1 cellular context compared by ENCODE assay signal in the genomic region with DNA sequence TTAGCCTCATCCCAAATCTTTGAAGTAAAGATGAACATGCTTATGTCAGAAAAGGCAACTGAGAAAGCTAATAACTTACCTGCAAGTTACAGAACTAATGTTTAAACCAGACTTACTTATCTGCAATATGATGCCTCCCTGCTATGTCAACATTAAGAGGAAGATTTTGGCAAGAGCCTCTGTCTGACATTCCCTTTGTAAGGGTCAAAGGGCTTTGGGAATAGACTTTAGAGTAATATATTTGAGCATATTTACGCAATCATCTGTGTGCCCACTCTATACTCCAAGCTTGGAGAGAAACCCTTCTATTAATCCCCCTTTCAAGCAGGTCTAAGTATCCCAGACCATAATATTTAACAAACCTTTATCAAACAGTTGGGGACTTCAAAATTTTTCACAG.
TF ChIP-seq lines count a peak whose summit lies in the region.

No MANE protein-coding gene starts in this region.

TF ChIP-seq in HepG2, 621 proteins besides CTCF, POLR2A, EP300 and RAD21:
- TF ChIP-seq, protein P1, sequence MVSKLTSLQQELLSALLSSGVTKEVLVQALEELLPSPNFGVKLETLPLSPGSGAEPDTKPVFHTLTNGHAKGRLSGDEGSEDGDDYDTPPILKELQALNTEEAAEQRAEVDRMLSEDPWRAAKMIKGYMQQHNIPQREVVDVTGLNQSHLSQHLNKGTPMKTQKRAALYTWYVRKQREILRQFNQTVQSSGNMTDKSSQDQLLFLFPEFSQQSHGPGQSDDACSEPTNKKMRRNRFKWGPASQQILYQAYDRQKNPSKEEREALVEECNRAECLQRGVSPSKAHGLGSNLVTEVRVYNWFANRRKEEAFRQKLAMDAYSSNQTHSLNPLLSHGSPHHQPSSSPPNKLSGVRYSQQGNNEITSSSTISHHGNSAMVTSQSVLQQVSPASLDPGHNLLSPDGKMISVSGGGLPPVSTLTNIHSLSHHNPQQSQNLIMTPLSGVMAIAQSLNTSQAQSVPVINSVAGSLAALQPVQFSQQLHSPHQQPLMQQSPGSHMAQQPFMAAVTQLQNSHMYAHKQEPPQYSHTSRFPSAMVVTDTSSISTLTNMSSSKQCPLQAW (CRISPR knock-in tag; IDR thresholded peaks at IDR 0.05) = no peak
- no peak for TF ChIP-seq ELF3 (CRISPR knock-in tag; IDR thresholded peaks at IDR 0.05)
- TF ChIP-seq ZMAT3 (CRISPR knock-in tag; conservative IDR thresholded peaks at IDR 0.05) = no peak
- TF ChIP-seq CENPT (CRISPR knock-in tag; IDR thresholded peaks at IDR 0.05; ENCODE audit: low read depth) = no peak
- no peak for TF ChIP-seq ZNF816 (CRISPR knock-in tag; IDR thresholded peaks at IDR 0.05; ENCODE audit: borderline replicate concordance)
- peak; percentile 63; the same call in 1 of the 2 replicates for TF ChIP-seq ZBTB7B (CRISPR knock-in tag; IDR thresholded peaks at IDR 0.05)
- TF ChIP-seq CBFB (CRISPR knock-in tag; IDR thresholded peaks at IDR 0.05) = no peak
- TF ChIP-seq ZNF343 (CRISPR knock-in tag; IDR thresholded peaks at IDR 0.05) = no peak
- no peak for TF ChIP-seq ZNF619 (CRISPR knock-in tag; IDR thresholded peaks at IDR 0.05)
- TF ChIP-seq SIX4 (CRISPR knock-in tag; IDR thresholded peaks at IDR 0.05) = peak; percentile 95
- TF ChIP-seq ZNF263 (CRISPR knock-in tag; IDR thresholded peaks at IDR 0.05) = no peak
- TF ChIP-seq, protein P2, sequence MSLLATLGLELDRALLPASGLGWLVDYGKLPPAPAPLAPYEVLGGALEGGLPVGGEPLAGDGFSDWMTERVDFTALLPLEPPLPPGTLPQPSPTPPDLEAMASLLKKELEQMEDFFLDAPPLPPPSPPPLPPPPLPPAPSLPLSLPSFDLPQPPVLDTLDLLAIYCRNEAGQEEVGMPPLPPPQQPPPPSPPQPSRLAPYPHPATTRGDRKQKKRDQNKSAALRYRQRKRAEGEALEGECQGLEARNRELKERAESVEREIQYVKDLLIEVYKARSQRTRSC (CRISPR knock-in tag; IDR thresholded peaks at IDR 0.05; ENCODE audit: low read depth) = no peak
- no peak for TF ChIP-seq BCL6 (CRISPR knock-in tag; IDR thresholded peaks at IDR 0.05)
- no peak for TF ChIP-seq MATR3 (CRISPR knock-in tag; IDR thresholded peaks at IDR 0.05)
- no peak for TF ChIP-seq SATB2 (CRISPR knock-in tag; IDR thresholded peaks at IDR 0.05)
- no peak for TF ChIP-seq NFKBIZ (CRISPR knock-in tag; IDR thresholded peaks at IDR 0.05)
- TF ChIP-seq HNF4G (IDR thresholded peaks at IDR 0.05; ENCODE audit: borderline replicate concordance, low read depth, low read length) = 0 out of 2 replicates have a peak, but pooled peaks have one; percentile 21
- TF ChIP-seq HNF4G (CRISPR knock-in tag; IDR thresholded peaks at IDR 0.05; ENCODE audit: borderline replicate concordance, low read depth) = no peak
- TF ChIP-seq, protein P3, sequence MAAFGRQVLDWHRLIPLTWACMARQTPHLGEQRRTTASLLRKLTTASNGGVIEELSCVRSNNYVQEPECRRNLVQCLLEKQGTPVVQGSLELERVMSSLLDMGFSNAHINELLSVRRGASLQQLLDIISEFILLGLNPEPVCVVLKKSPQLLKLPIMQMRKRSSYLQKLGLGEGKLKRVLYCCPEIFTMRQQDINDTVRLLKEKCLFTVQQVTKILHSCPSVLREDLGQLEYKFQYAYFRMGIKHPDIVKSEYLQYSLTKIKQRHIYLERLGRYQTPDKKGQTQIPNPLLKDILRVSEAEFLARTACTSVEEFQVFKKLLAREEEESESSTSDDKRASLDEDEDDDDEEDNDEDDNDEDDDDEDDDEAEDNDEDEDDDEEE (CRISPR knock-in tag; IDR thresholded peaks at IDR 0.05) = no peak
- TF ChIP-seq, protein P4, sequence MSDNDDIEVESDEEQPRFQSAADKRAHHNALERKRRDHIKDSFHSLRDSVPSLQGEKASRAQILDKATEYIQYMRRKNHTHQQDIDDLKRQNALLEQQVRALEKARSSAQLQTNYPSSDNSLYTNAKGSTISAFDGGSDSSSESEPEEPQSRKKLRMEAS (IDR thresholded peaks at IDR 0.05) = no peak
- TF ChIP-seq NR2F6 (IDR thresholded peaks at IDR 0.05) = peak; percentile 68
- TF ChIP-seq NR2F6 (CRISPR knock-in tag; IDR thresholded peaks at IDR 0.05) = peak; percentile 61; the same call in 1 of the 2 replicates
- TF ChIP-seq, protein P5, sequence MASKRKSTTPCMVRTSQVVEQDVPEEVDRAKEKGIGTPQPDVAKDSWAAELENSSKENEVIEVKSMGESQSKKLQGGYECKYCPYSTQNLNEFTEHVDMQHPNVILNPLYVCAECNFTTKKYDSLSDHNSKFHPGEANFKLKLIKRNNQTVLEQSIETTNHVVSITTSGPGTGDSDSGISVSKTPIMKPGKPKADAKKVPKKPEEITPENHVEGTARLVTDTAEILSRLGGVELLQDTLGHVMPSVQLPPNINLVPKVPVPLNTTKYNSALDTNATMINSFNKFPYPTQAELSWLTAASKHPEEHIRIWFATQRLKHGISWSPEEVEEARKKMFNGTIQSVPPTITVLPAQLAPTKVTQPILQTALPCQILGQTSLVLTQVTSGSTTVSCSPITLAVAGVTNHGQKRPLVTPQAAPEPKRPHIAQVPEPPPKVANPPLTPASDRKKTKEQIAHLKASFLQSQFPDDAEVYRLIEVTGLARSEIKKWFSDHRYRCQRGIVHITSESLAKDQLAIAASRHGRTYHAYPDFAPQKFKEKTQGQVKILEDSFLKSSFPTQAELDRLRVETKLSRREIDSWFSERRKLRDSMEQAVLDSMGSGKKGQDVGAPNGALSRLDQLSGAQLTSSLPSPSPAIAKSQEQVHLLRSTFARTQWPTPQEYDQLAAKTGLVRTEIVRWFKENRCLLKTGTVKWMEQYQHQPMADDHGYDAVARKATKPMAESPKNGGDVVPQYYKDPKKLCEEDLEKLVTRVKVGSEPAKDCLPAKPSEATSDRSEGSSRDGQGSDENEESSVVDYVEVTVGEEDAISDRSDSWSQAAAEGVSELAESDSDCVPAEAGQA (IDR thresholded peaks at IDR 0.05; ENCODE audit: low read depth) = no peak
- TF ChIP-seq, protein P5 (CRISPR knock-in tag; IDR thresholded peaks at IDR 0.05; ENCODE audit: borderline replicate concordance) = no peak
- no peak for TF ChIP-seq SMARCC2 (IDR thresholded peaks at IDR 0.05)
- no peak for TF ChIP-seq ZNF17 (CRISPR knock-in tag; IDR thresholded peaks at IDR 0.05)
- TF ChIP-seq GLI4 (CRISPR knock-in tag; IDR thresholded peaks at IDR 0.05; ENCODE audit: borderline replicate concordance) = no peak
- no peak for TF ChIP-seq ZFP62 (CRISPR knock-in tag; IDR thresholded peaks at IDR 0.05)
- TF ChIP-seq ARNTL (CRISPR knock-in tag; IDR thresholded peaks at IDR 0.05) = no peak
- no peak for TF ChIP-seq IKZF4 (CRISPR knock-in tag; IDR thresholded peaks at IDR 0.05; ENCODE audit: borderline replicate concordance, low read depth, not compliant biosample characterization)
- peak; percentile 32; the same call in 1 of the 2 replicates for TF ChIP-seq HNF4A (CRISPR knock-in tag; IDR thresholded peaks at IDR 0.05)
- TF ChIP-seq ZNF576 (CRISPR knock-in tag; IDR thresholded peaks at IDR 0.05) = no peak
- TF ChIP-seq CEBPG (CRISPR knock-in tag; IDR thresholded peaks at IDR 0.05) = peak; percentile 55; the same call in 1 of the 2 replicates
- no peak for TF ChIP-seq ZBTB14 (CRISPR knock-in tag; IDR thresholded peaks at IDR 0.05)
- no peak for TF ChIP-seq ZIK1 (CRISPR knock-in tag; IDR thresholded peaks at IDR 0.05; ENCODE audit: borderline replicate concordance, low read depth)
- TF ChIP-seq ZNF749 (CRISPR knock-in tag; IDR thresholded peaks at IDR 0.05; ENCODE audit: borderline replicate concordance) = no peak
- TF ChIP-seq CREM (IDR thresholded peaks at IDR 0.05) = no peak
- no peak for TF ChIP-seq CREM (CRISPR knock-in tag; IDR thresholded peaks at IDR 0.05)
- no peak for TF ChIP-seq ARNT2 (CRISPR knock-in tag; IDR thresholded peaks at IDR 0.05; ENCODE audit: low read depth)
- no peak for TF ChIP-seq ZNF274 (CRISPR knock-in tag; IDR thresholded peaks at IDR 0.05)
- no peak for TF ChIP-seq ZNF660 (CRISPR knock-in tag; IDR thresholded peaks at IDR 0.05; ENCODE audit: borderline replicate concordance, low read depth)
- TF ChIP-seq PHF5A (CRISPR knock-in tag; IDR thresholded peaks at IDR 0.05; ENCODE audit: low read depth, unreplicated experiment) = no peak
- TF ChIP-seq, protein P6, sequence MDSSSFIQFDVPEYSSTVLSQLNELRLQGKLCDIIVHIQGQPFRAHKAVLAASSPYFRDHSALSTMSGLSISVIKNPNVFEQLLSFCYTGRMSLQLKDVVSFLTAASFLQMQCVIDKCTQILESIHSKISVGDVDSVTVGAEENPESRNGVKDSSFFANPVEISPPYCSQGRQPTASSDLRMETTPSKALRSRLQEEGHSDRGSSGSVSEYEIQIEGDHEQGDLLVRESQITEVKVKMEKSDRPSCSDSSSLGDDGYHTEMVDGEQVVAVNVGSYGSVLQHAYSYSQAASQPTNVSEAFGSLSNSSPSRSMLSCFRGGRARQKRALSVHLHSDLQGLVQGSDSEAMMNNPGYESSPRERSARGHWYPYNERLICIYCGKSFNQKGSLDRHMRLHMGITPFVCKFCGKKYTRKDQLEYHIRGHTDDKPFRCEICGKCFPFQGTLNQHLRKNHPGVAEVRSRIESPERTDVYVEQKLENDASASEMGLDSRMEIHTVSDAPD (CRISPR knock-in tag; IDR thresholded peaks at IDR 0.05) = no peak
- no peak for TF ChIP-seq SP4 (CRISPR knock-in tag; IDR thresholded peaks at IDR 0.05)
- TF ChIP-seq ASH2L (IDR thresholded peaks at IDR 0.05; ENCODE audit: insufficient read length, low read depth, low read length) = no peak
- no peak for TF ChIP-seq ZNF672 (CRISPR knock-in tag; IDR thresholded peaks at IDR 0.05)
- no peak for TF ChIP-seq RCOR2 (CRISPR knock-in tag; IDR thresholded peaks at IDR 0.05)
- no peak for TF ChIP-seq ETV6 (CRISPR knock-in tag; conservative IDR thresholded peaks at IDR 0.05)
- TF ChIP-seq PHF20 (CRISPR knock-in tag; IDR thresholded peaks at IDR 0.05) = no peak
